ENCODE assay signal across 11 cellular contexts in genomic region chr6:148451690-148452089, GRCh38.
DNase-seq lines count a peak whose midpoint lies in the region; ATAC-seq lines count a peak whose summit lies in the region.
"Had no signal": no experiment of that assay in that cellular context is flagged by ENCODE, and none has a peak within 500 bp of the region (broad histone marks: within the 10 kb centered on the region; RNA-seq: fewer than 3 reads in every experiment).

No MANE protein-coding gene starts in this region.

- H3K9me3 ChIP-seq in BLaER1 = no peaks in the 10 kb centered on the region
- H3K9me3 ChIP-seq: lower lobe of right lung had no signal

- peak overlapping the region; percentile 68 for H3K4me2 ChIP-seq in BLaER1

- peaks cover 32% of the 10 kb centered on the region; the same call in 1 of the 2 replicates for H4K20me1 ChIP-seq in BLaER1

- H3K27ac ChIP-seq in BLaER1 = no peak overlapping the region
- H3K27ac ChIP-seq: cardiac muscle cell, lower lobe of right lung had no signal

- no peaks in the 10 kb centered on the region for H3K36me3 ChIP-seq in BLaER1
- H3K36me3 ChIP-seq: cardiac muscle cell had no signal

- H3K27me3 ChIP-seq in BLaER1 = peaks cover 25% of the 10 kb centered on the region
- H3K27me3 ChIP-seq: cardiac muscle cell had no signal

- peak; percentile 15 for DNase-seq in Jurkat, Clone E6-1 (ENCODE audit: low read depth, low spot score)
- DNase-seq in dermis microvascular lymphatic vessel endothelial cell (ENCODE audit: low read depth in 2 of 2) (peak; percentile 83 to 91), HUDEP-2 (lab: John Stamatoyannopoulos, UW; ENCODE audit: unreplicated experiment in 76 of 76) (no peak), foreskin melanocyte (no peak), hippocampal formation (lab: John Stamatoyannopoulos, UW) (no peak)
- DNase-seq: lower lobe of right lung, NCI-H2171 had no signal

- H3K4me3 ChIP-seq in BLaER1 = no peak overlapping the region
- no peak overlapping the region for H3K4me3 ChIP-seq in Jurkat, Clone E6-1 (ENCODE audit: low read length)
- H3K4me3 ChIP-seq: cardiac muscle cell, lower lobe of right lung had no signal

- no peak overlapping the region for H3K9ac ChIP-seq in BLaER1

- peak; percentile 60 for ATAC-seq in GM18873 (IDR thresholded peaks at IDR 0.05; ENCODE audit: low FRiP score, unreplicated experiment)
- ATAC-seq in HG02571 (IDR thresholded peaks at IDR 0.05; ENCODE audit: unreplicated experiment) = no peak

- peaks cover 18% of the 10 kb centered on the region for H3K4me1 ChIP-seq in BLaER1

Comparison
In these comparisons a context has a peak if more than half of its experiments do, and no peak if none do; other contexts are left out.
1. DNase-seq: peak in Jurkat, Clone E6-1 (single experiment) and dermis microvascular lymphatic vessel endothelial cell (2 of 2); none in HUDEP-2 (0 of 76), foreskin melanocyte (single experiment) and hippocampal formation (0 of 2).